ENCODE assay signal across 8 cellular contexts in the genomic region with DNA sequence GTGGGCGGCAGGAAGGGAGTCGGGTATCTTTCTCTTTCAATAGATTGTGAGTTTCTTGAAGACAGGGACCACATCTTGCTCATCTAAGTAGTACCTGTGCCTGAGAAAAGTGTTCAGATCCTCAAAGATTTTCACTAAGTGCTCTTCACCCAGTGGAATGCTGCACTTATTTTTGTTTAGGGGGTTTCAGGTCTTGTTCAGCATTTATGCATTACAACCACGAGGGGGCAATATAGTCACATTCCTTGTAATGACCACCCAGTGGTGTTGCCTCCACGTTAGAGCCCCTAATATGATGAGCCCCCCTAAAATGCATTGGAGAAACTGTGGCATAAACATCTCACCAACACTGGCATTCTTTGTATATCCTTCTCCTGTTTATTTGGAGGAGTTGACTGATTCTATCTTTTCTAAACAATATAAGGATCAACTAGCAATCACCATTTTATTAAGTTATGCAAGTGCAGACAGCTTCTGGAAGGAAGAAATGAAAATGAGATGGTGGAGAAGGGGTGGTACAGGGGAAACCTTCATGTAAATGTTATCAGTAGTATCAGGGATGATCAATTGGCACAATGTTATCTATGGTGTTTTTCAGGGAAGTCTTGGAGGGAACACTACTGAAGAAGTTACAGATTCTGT. TPM values are rescaled to one million over a fixed set of nuclear protein-coding genes. Genes with fewer than 3 reads are reported as not detected.
DNase-seq lines count a peak whose midpoint lies in the region; ATAC-seq and TF ChIP-seq lines count a peak whose summit lies in the region.

No MANE protein-coding gene starts in this region.

- ATAC-seq in SK-N-SH treated with all-trans-retinoic acid at 6 μM for 48 hours, result peak; percentile 26; the same call in 1 of the 3 replicates

- DNase-seq in DMS53 (lab: John Stamatoyannopoulos, UW) (peak; percentile 64), HT1080 (ENCODE audit: low read depth) (peak; percentile 60), fibroblast of pulmonary artery (ENCODE audit: low read depth) (peak; percentile 74), putamen (ENCODE audit: low spot score) (peak; percentile 23)
- no peak for DNase-seq in stimulated activated CD4-positive, alpha-beta T cell treated with anti-CD3 and anti-CD28 coated beads, Interleukin-4, amount 100 ng/mL, for 4 hours
- no peak for DNase-seq in activated T-cell treated with anti-CD3 and anti-CD28 coated beads, Interleukin-2, amount 50 U/mL, for 1 hour
- no peak for DNase-seq in activated CD4-positive, CD25-positive, alpha-beta regulatory T cell (lab: John Stamatoyannopoulos, UW)

- TF ChIP-seq CTCF in fibroblast of pulmonary artery (IDR thresholded peaks at IDR 0.05; ENCODE audit: low read length, missing control alignments), result peak; percentile 73

- H3K4me3 ChIP-seq in fibroblast of pulmonary artery (replicated peaks; ENCODE audit: low read depth, low read length), result no peak overlapping the region

TF ChIP-seq in SK-N-SH treated with all-trans-retinoic acid at 6 μM for 48 hours, 23 proteins besides CTCF, POLR2A, EP300 and RAD21:
- no peak for TF ChIP-seq GLIS3 (CRISPR knock-in tag; IDR thresholded peaks at IDR 0.05)
- TF ChIP-seq TOX (CRISPR knock-in tag; IDR thresholded peaks at IDR 0.05; ENCODE audit: borderline replicate concordance), result no peak

RNA-seq across cellular contexts. Expression of a gene that starts 3.1 kb away (rescaled TPM):
- total RNA-seq in HT1080 (2014; rRNA removed; shearing (Covaris generic)), result 16.6 and 20.9 TPM in 2 replicates
- polyA plus RNA-seq in HT1080 (2015; cell fraction: cytosol; rRNA removed), result 28.2 and 32.6 TPM in 2 replicates
- polyA plus RNA-seq in HT1080 (2015; cell fraction: nucleus; rRNA removed), result 31.4 and 34.4 TPM in 2 replicates

Comparison
In these comparisons a context has a peak if more than half of its experiments do, and no peak if none do; other contexts are left out.
1. DNase-seq: peak in DMS53 (single experiment), HT1080 (single experiment), fibroblast of pulmonary artery (single experiment) and putamen (single experiment); none in stimulated activated CD4-positive, alpha-beta T cell treated with anti-CD3 and anti-CD28 coated beads, Interleukin-4, amount 100 ng/mL, for 4 hours (0 of 2), activated T-cell treated with anti-CD3 and anti-CD28 coated beads, Interleukin-2, amount 50 U/mL, for 1 hour (single experiment) and activated CD4-positive, CD25-positive, alpha-beta regulatory T cell (0 of 4).